21 cellular contexts compared by ENCODE assay signal in the genomic region with DNA sequence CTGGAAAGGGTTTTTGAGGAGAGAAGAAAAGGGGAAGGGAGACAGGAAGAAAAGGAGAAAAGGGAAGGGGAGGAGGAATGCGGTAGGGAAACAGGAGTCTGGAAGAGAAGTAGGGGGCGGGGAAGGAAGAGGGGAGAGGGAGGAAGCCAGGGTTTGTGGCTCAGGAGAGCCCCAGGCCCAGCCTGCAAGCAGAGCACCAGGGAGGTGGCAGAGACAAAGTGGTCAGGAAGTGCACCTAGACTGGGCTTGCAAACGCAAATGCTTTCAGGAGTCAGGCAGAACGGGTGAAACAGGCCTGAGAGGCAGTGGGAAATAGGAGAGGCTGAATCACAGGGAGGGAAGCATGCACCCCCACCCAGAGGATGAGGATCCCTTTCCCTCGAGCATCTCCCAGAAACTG.
DNase-seq lines count a peak whose midpoint lies in the region; ATAC-seq, FAIRE-seq and TF ChIP-seq lines count a peak whose summit lies in the region.
"Had no signal": no experiment of that assay in that cellular context is flagged by ENCODE, and none has a peak within 500 bp of the region (broad histone marks: within the 10 kb centered on the region; RNA-seq: fewer than 3 reads in every experiment).

No MANE protein-coding gene starts in this region.

- peak overlapping the region; percentile 54 for H3K4me3 Mint-ChIP-seq in type B pancreatic cell
- no peak overlapping the region for H3K4me3 Mint-ChIP-seq in activated T-cell treated with anti-CD3 and anti-CD28 coated beads, Interleukin-2, amount 50 U/mL, for 72 hours
- H3K4me3 Mint-ChIP-seq: activated B cell treated with CpG ODN at 0.5 μM for 24 hours; activated T-helper 17 cell treated with anti-CD3 and anti-CD28 coated beads, Interleukin-2, amount 50 U/mL, for 72 hours; natural killer cell treated with Interleukin-12 subunit alpha and Interleukin-12 subunit beta and Interleukin-15 and Interleukin-18, amount 100 ng/mL, for 72 hours; T-cell had no signal

- H3K4me1 ChIP-seq in NT2/D1 (ENCODE audit: insufficient read depth, insufficient read length) (peaks cover 2% of the 10 kb centered on the region), H1 (replicated peaks in 1 of 4; ENCODE audit: control insufficient read depth in 3 of 4, insufficient read depth in 4 of 4, low read length in 3 of 4) (peaks cover 4 to 18% (median 12%) of the 10 kb centered on the region in 4 experiments)
- H3K4me1 ChIP-seq: adrenal gland had no signal

- no peak overlapping the region for H3K27ac ChIP-seq in H1 (ENCODE audit: low read depth, low read length)
- H3K27ac ChIP-seq: adrenal gland, BLaER1 had no signal

- peaks cover 37% of the 10 kb centered on the region for H3K4me1 Mint-ChIP-seq in type B pancreatic cell (ENCODE audit: unreplicated experiment)
- no peaks in the 10 kb centered on the region for H3K4me1 Mint-ChIP-seq in activated T-cell treated with anti-CD3 and anti-CD28 coated beads, Interleukin-2, amount 50 U/mL, for 72 hours (ENCODE audit: low read depth)
- H3K4me1 Mint-ChIP-seq: activated B cell treated with CpG ODN at 0.5 μM for 24 hours; activated T-helper 17 cell treated with anti-CD3 and anti-CD28 coated beads, Interleukin-2, amount 50 U/mL, for 72 hours; T-cell had no signal

- TF ChIP-seq POLR2A in H1 (IDR thresholded peaks at IDR 0.05; ENCODE audit: control extremely low read depth in 1 of 2, low read depth in 2 of 2, low read length in 2 of 2), result no peak

- no peak for FAIRE-seq in H1 (lab: Jason Lieb, UNC)

- H2AK5ac ChIP-seq in H1 (ENCODE audit: low read depth, low read length), result no peak overlapping the region

- H3K9ac ChIP-seq in NT2/D1 (ENCODE audit: insufficient read length, low read depth) (peak overlapping the region; percentile 14), H1 (replicated peaks in 1 of 4; ENCODE audit: extremely low read depth in 1 of 4, low read depth in 3 of 4, low read length in 3 of 4) (peak overlapping the region in 1 of 4 experiments; percentile 40; a peak in 1 of 7 replicates)
- H3K9ac ChIP-seq: BLaER1 had no signal

- no peaks in the 10 kb centered on the region for H3K79me1 ChIP-seq in H1 (ENCODE audit: low read depth, low read length)

- no peak overlapping the region for H3K23ac ChIP-seq in H1 (ENCODE audit: insufficient read length)

- peaks cover 5% of the 10 kb centered on the region for H3K9me3 Mint-ChIP-seq in type B pancreatic cell
- H3K9me3 Mint-ChIP-seq in activated T-cell treated with anti-CD3 and anti-CD28 coated beads, Interleukin-2, amount 50 U/mL, for 72 hours, result peaks cover 0 to under 1% of the 10 kb centered on the region in 2 donors

- H3K4me3 ChIP-seq in NT2/D1 (ENCODE audit: insufficient read length, low read depth) (no peak overlapping the region), H1 (ENCODE audit: extremely low read depth in 1 of 4, insufficient read depth in 2 of 4, low read depth in 3 of 4, low read length in 4 of 4) (peak overlapping the region in 3 of 4 experiments; percentile 4 to 46 (median 14); a peak in 5 of 8 replicates)
- H3K4me3 ChIP-seq: adrenal gland, BLaER1 had no signal

- no peaks in the 10 kb centered on the region for H3K36me3 ChIP-seq in NT2/D1 (ENCODE audit: insufficient read depth, insufficient read length, low read length)
- H3K36me3 ChIP-seq in H1 (ENCODE audit: control insufficient read depth in 2 of 4, insufficient read depth in 4 of 4, low read length in 3 of 4), result no peaks in the 10 kb centered on the region
- H3K36me3 ChIP-seq: adrenal gland, BLaER1 had no signal

- no peak for DNase-seq in NT2/D1 (ENCODE audit: low read depth, low spot score)
- no peak for DNase-seq in H1 (ENCODE audit: low read depth in 1 of 2, low spot score in 2 of 2)
- DNase-seq in islet precursor cell, result peak; percentile 84
- DNase-seq in type B pancreatic cell (ENCODE audit: extremely low spot score, unreplicated experiment), result no peak
- no peak for DNase-seq in DMS53 treated with DMSO at 0.1 percent for 48 hours (lab: John Stamatoyannopoulos, UW; ENCODE audit: unreplicated experiment)
- DNase-seq in occipital lobe (lab: John Stamatoyannopoulos, UW), result no peak
- DNase-seq in activated T-cell treated with anti-CD3 and anti-CD28 coated beads, Interleukin-2, amount 50 U/mL, for 72 hours, result no peak
- DNase-seq: activated B cell treated with CpG ODN at 0.5 μM for 24 hours; activated CD8-positive, alpha-beta memory T cell treated with anti-CD3 and anti-CD28 coated beads for 24 hours; adrenal gland; DMS153; MM.1S; NCI-H187 treated with DMSO at 0.1 percent for 48 hours; NCI-H524 treated with DMSO at 0.1 percent for 48 hours; stimulated activated CD4-positive, alpha-beta T cell treated with anti-CD3 and anti-CD28 coated beads, Interleukin-4, amount 100 ng/mL, for 1 hour; stimulated activated CD8-positive, alpha-beta memory T cell treated with anti-CD3 and anti-CD28 coated beads, Interleukin-4, amount 100 ng/mL, for 48 hours; T-cell had no signal

- no peak overlapping the region for H4K5ac ChIP-seq in H1 (ENCODE audit: insufficient read length, low read depth, low read length)

- H2BK120ac ChIP-seq in H1 (replicated peaks; ENCODE audit: low read depth, low read length), result no peak overlapping the region

- 0 out of 4 replicates have a peak, but pooled peaks of 1 of the 2 experiments have one; percentile 3 for TF ChIP-seq RAD21 in H1 (IDR thresholded peaks at IDR 0.05 in 1 of 2, conservative IDR thresholded peaks at IDR 0.05 in 1 of 2; ENCODE audit: low read depth in 2 of 2, low read length in 2 of 2)

- H3K27me3 Mint-ChIP-seq in type B pancreatic cell, result no peaks in the 10 kb centered on the region
- H3K27me3 Mint-ChIP-seq in activated T-cell treated with anti-CD3 and anti-CD28 coated beads, Interleukin-2, amount 50 U/mL, for 72 hours (ENCODE audit: low read depth), result peaks cover 19% of the 10 kb centered on the region

- peak overlapping the region; percentile 8; the same call in 1 of the 2 replicates for H2BK20ac ChIP-seq in H1 (ENCODE audit: low read length)

- peak overlapping the region; percentile 54 to 84 for H3K4me2 ChIP-seq in H1 (ENCODE audit: insufficient read depth in 1 of 2, low read depth in 2 of 2, low read length in 2 of 2)
- H3K4me2 ChIP-seq: BLaER1 had no signal

- H3K27me3 ChIP-seq in NT2/D1 (ENCODE audit: insufficient read depth, insufficient read length), result no peaks in the 10 kb centered on the region
- H3K27me3 ChIP-seq in H1 (replicated peaks in 1 of 4; ENCODE audit: control insufficient read depth in 3 of 4, extremely low read depth in 1 of 4, insufficient read depth in 3 of 4, low read length in 3 of 4), result no peaks in the 10 kb centered on the region
- H3K27me3 ChIP-seq: adrenal gland, BLaER1 had no signal

- CTCF ChIA-PET in H1 (lab: Charles Lee; ENCODE audit: partially characterized antibody), result interaction anchor here (1.0 to 1.3 kb wide), 3 partner anchors 49 to 287 kb away, joined by 3 to 5 read pairs (median 4); no protein-coding TSS in a partner anchor

- POLR2A ChIA-PET in H1 (lab: Charles Lee; ENCODE audit: partially characterized antibody), result interaction anchor here (0.7 to 1.4 kb wide), 5 partner anchors 9 to 287 kb away, joined by 3 to 4 read pairs (median 3); no protein-coding TSS in a partner anchor

- H3K27ac Mint-ChIP-seq in type B pancreatic cell, result peak overlapping the region; percentile 96
- H3K27ac Mint-ChIP-seq in activated T-cell treated with anti-CD3 and anti-CD28 coated beads, Interleukin-2, amount 50 U/mL, for 72 hours, result no peak overlapping the region
- H3K27ac Mint-ChIP-seq: activated B cell treated with CpG ODN at 0.5 μM for 24 hours; activated T-helper 17 cell treated with anti-CD3 and anti-CD28 coated beads, Interleukin-2, amount 50 U/mL, for 72 hours; natural killer cell treated with Interleukin-12 subunit alpha and Interleukin-12 subunit beta and Interleukin-15 and Interleukin-18, amount 100 ng/mL, for 72 hours; T-cell had no signal

- H4K91ac ChIP-seq in H1 (replicated peaks; ENCODE audit: insufficient read length, low read length), result peak overlapping the region; percentile 8

- no peak overlapping the region for H3K4ac ChIP-seq in H1 (replicated peaks; ENCODE audit: insufficient read length, low read depth, low read length)

- H3K23me2 ChIP-seq in H1 (ENCODE audit: low read depth, low read length), result peaks cover 3% of the 10 kb centered on the region; the same call in 1 of the 2 replicates

- no peaks in the 10 kb centered on the region for H3K79me2 ChIP-seq in H1 (ENCODE audit: control insufficient read depth in 1 of 2, insufficient read depth in 2 of 2, low read length in 2 of 2)

- peak overlapping the region; percentile 14; the same call in 1 of the 2 replicates for H2BK15ac ChIP-seq in H1 (ENCODE audit: low read length)

- no peak overlapping the region for H3K14ac ChIP-seq in H1 (ENCODE audit: insufficient read length)

- H3K18ac ChIP-seq in H1 (ENCODE audit: extremely low read depth, low read length), result peak overlapping the region; percentile 49

- H2BK12ac ChIP-seq in H1 (ENCODE audit: low read depth, low read length), result peak overlapping the region; percentile 11

- peak overlapping the region; percentile 97 for H2AFZ ChIP-seq in H1 (ENCODE audit: low read length)

- H4K8ac ChIP-seq in H1 (ENCODE audit: extremely low read depth, insufficient read depth, low read length), result peak overlapping the region; percentile 58

- H3K9me3 ChIP-seq in NT2/D1 (ENCODE audit: insufficient read depth, low read length) (peaks cover 7% of the 10 kb centered on the region), H1 (ENCODE audit: insufficient read depth in 2 of 2, low read depth in 1 of 2, low read length in 1 of 2) (peaks cover 3% of the 10 kb centered on the region in 2 experiments; a peak in 2 of 4 replicates)
- H3K9me3 ChIP-seq: adrenal gland had no signal

- peaks cover 3% of the 10 kb centered on the region for H3K36me3 Mint-ChIP-seq in type B pancreatic cell
- H3K36me3 Mint-ChIP-seq in activated T-cell treated with anti-CD3 and anti-CD28 coated beads, Interleukin-2, amount 50 U/mL, for 72 hours (ENCODE audit: insufficient read depth in 2 of 2), result peaks cover 0 to 4% of the 10 kb centered on the region in 2 donors
- H3K36me3 Mint-ChIP-seq: natural killer cell treated with Interleukin-12 subunit alpha and Interleukin-12 subunit beta and Interleukin-15 and Interleukin-18, amount 100 ng/mL, for 72 hours; T-cell had no signal

- no peak for TF ChIP-seq CTCF in H1 (IDR thresholded peaks at IDR 0.05; ENCODE audit: control extremely low read depth in 1 of 3, insufficient read depth in 1 of 3, low read depth in 1 of 3, low read length in 3 of 3)
- TF ChIP-seq CTCF in type B pancreatic cell (conservative IDR thresholded peaks at IDR 0.05), result no peak

- no peaks in the 10 kb centered on the region for H4K20me1 ChIP-seq in H1 (replicated peaks in 1 of 2; ENCODE audit: control insufficient read depth in 1 of 2, insufficient read depth in 2 of 2, low read length in 2 of 2)
- H4K20me1 ChIP-seq: BLaER1 had no signal

- ATAC-seq in activated T-cell treated with anti-CD3 and anti-CD28 coated beads, Interleukin-2, amount 50 U/mL, for 72 hours (replicated peaks in 1 of 2), result no peak
- no peak for ATAC-seq in GM21529 (IDR thresholded peaks at IDR 0.05; ENCODE audit: unreplicated experiment)
- ATAC-seq: activated T-helper 17 cell treated with anti-CD3 and anti-CD28 coated beads, Interleukin-2, amount 50 U/mL, for 72 hours; natural killer cell treated with Interleukin-12 subunit alpha and Interleukin-12 subunit beta and Interleukin-15 and Interleukin-18, amount 100 ng/mL, for 72 hours; T-cell had no signal

- peak overlapping the region; percentile 45; the same call in 1 of the 2 replicates for H2BK5ac ChIP-seq in H1 (ENCODE audit: low read depth, low read length)

- H3K56ac ChIP-seq in H1 (replicated peaks; ENCODE audit: insufficient read length, low read depth, low read length), result no peak overlapping the region

- TF ChIP-seq EP300 in H1 (IDR thresholded peaks at IDR 0.05; ENCODE audit: borderline replicate concordance in 1 of 2, low read depth in 2 of 2, low read length in 2 of 2), result no peak

- 21% methylated on average over 5 of the region's 5 CpGs; no CpG with 5 or more reads in 1 of the 2 experiments for WGBS in H1 (ENCODE audit: extremely low coverage in 1 of 2, insufficient coverage in 1 of 2, insufficient read length in 1 of 2, insufficient replicate concordance in 2 of 2, low coverage in 1 of 2, low lambda C conversion rate in 2 of 2, missing lambda C conversion rate in 1 of 2), 2 experiments
